8 cellular contexts compared by ENCODE assay signal in the genomic region with DNA sequence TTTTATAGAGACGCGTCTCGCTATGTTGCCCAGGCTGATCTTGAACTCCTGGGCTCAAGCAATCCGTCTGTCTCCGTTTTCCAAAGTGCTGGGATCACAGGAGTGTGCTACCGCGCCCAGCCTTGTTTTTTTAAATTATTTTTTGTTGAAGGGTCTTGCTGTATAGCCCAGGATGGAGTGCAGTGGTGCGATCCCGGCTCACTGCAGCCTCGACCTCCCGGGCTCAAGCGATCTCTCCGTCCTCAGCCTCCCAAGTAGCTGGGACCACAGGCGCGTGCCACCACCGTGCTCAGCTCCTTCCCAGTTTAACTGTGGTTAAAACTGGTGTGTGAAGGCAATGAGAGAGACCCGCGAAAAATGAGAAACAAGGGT. TPM values are rescaled to one million over a fixed set of nuclear protein-coding genes. Genes with fewer than 3 reads are reported as not detected.
DNase-seq lines count a peak whose midpoint lies in the region; ATAC-seq, FAIRE-seq and TF ChIP-seq lines count a peak whose summit lies in the region.

No MANE protein-coding gene starts in this region.

- H3K36me3 ChIP-seq in SJSA1 = no peaks in the 10 kb centered on the region

- DNase-seq in GM12891 (ENCODE audit: insufficient read length, low spot score) (no peak), SJSA1 (ENCODE audit: low read depth in 1 of 2, low spot score in 2 of 2) (no peak), fibroblast of mammary gland (ENCODE audit: low read depth) (no peak), sciatic nerve (ENCODE audit: low spot score) (peak; percentile 62), NCI-H146 treated with DMSO at 0.1 percent for 48 hours (lab: John Stamatoyannopoulos, UW; ENCODE audit: unreplicated experiment) (no peak), frontal cortex (ENCODE audit: low spot score in 2 of 2) (no peak), NCI-H748 (lab: John Stamatoyannopoulos, UW; ENCODE audit: unreplicated experiment) (no peak)

- H3K4me1 ChIP-seq in SJSA1 (replicated peaks) = peaks cover 19% of the 10 kb centered on the region

- H3K9me3 ChIP-seq in SJSA1 (replicated peaks) = no peaks in the 10 kb centered on the region

- ATAC-seq in sciatic nerve = no peak
- no peak for ATAC-seq in GM18505 (IDR thresholded peaks at IDR 0.05; ENCODE audit: unreplicated experiment)

- H3K27me3 ChIP-seq in SJSA1 (replicated peaks) = no peaks in the 10 kb centered on the region

- TF ChIP-seq CTCF in fibroblast of mammary gland (conservative IDR thresholded peaks at IDR 0.05; ENCODE audit: control insufficient read depth, insufficient read depth, low read depth, low read length) = no peak

- H3K4me3 ChIP-seq in SJSA1 = peak overlapping the region; percentile 42
- peak overlapping the region; percentile 37 for H3K4me3 ChIP-seq in fibroblast of mammary gland (ENCODE audit: control insufficient read depth, low read depth, low read length)

- H3K27ac ChIP-seq in SJSA1 = peak overlapping the region; percentile 76

- intact Hi-C loops in sciatic nerve (cut with DNase I) = no loop called here

- FAIRE-seq in GM12891 (lab: Jason Lieb, UNC) (peak; percentile 26), frontal cortex (lab: Jason Lieb, UNC) (no peak)

- TF ChIP-seq POLR2A in GM12891 (IDR thresholded peaks at IDR 0.05; ENCODE audit: low read depth, low read length) (no peak), GM18505 (IDR thresholded peaks at IDR 0.05; ENCODE audit: borderline replicate concordance, extremely low read depth, insufficient read depth, insufficient read length) (no peak)

TF ChIP-seq in GM12891, 5 proteins besides CTCF, POLR2A, EP300 and RAD21:
- TF ChIP-seq PAX5 (IDR thresholded peaks at IDR 0.05; ENCODE audit: insufficient read depth, low read length, severe bottlenecking) (no peak), TAF1 (IDR thresholded peaks at IDR 0.05; ENCODE audit: low read depth, low read length) (no peak), SPI1 (IDR thresholded peaks at IDR 0.05; ENCODE audit: low read depth, low read length) (no peak), POU2F2 (IDR thresholded peaks at IDR 0.05; ENCODE audit: low read depth, low read length) (no peak), POLR2AphosphoS5 (IDR thresholded peaks at IDR 0.05; ENCODE audit: low read depth, low read length) (no peak)

RNA-seq across cellular contexts. Expression of gene HNRNPF, which starts 11.0 kb away (rescaled TPM):
- polyA plus RNA-seq in GM12891 (2012; ENCODE audit: low read depth, missing spikeins) = 143 TPM
- 156 and 237 TPM in 2 replicates for total RNA-seq in SJSA1 (2014; rRNA removed; shearing (Covaris generic))
- total RNA-seq in sciatic nerve = 130 TPM
- total RNA-seq in frontal cortex = 97.4 TPM

RNA-seq across cellular contexts. Expression of gene ZNF487, which starts 16.9 kb away (rescaled TPM):
- 0.83 TPM for polyA plus RNA-seq in GM12891 (2012; ENCODE audit: low read depth, missing spikeins)
- total RNA-seq in SJSA1 (2014; rRNA removed; shearing (Covaris generic)) = 2.4 and 3.9 TPM in 2 replicates
- 14.3 TPM for total RNA-seq in sciatic nerve
- 10.6 TPM for total RNA-seq in frontal cortex

RNA-seq across cellular contexts. Expression of gene FXYD4, which starts 48.5 kb away (rescaled TPM):
- not detected for polyA plus RNA-seq in GM12891 (2012; ENCODE audit: low read depth, missing spikeins)
- total RNA-seq in SJSA1 (2014; rRNA removed; shearing (Covaris generic)) = not detected in 2 replicates
- total RNA-seq in sciatic nerve = not detected
- total RNA-seq in frontal cortex = not detected
